Comparison of ENCODE assay signal across 1 cellular context in genomic region chr17:81898029-81898866, GRCh38.
TF ChIP-seq lines count a peak whose summit lies in the region.

No MANE protein-coding gene starts in this region.

TF ChIP-seq in A549, 52 proteins besides CTCF, POLR2A, EP300 and RAD21 (continued from another document):
- TF ChIP-seq JUN (IDR thresholded peaks at IDR 0.05) (peak in 1 of 2 experiments; percentile 57; a peak in 2 of 5 replicates), MYC (IDR thresholded peaks at IDR 0.05; ENCODE audit: borderline replicate concordance, low read length) (no peak; the same call in 1 of the 2 replicates), USF2 (IDR thresholded peaks at IDR 0.05) (no peak), SMC3 (IDR thresholded peaks at IDR 0.05) (no peak), ATOH8 (CRISPR knock-in tag; IDR thresholded peaks at IDR 0.05; ENCODE audit: low read depth) (0 out of 2 replicates have a peak, but pooled peaks have one; percentile 54), MAFK (IDR thresholded peaks at IDR 0.05; ENCODE audit: partially characterized antibody) (peak; percentile 6), RARB (CRISPR knock-in tag; IDR thresholded peaks at IDR 0.05) (no peak), ZC3H11A (IDR thresholded peaks at IDR 0.05) (no peak), ZNF302 (CRISPR knock-in tag; IDR thresholded peaks at IDR 0.05) (no peak), EHMT2 (IDR thresholded peaks at IDR 0.05; ENCODE audit: low read depth) (no peak), TFCP2L1 (CRISPR knock-in tag; IDR thresholded peaks at IDR 0.05) (no peak), MAX (IDR thresholded peaks at IDR 0.05) (peak; percentile 78), HEYL (CRISPR knock-in tag; IDR thresholded peaks at IDR 0.05) (no peak), SREBF2 (IDR thresholded peaks at IDR 0.05) (no peak), HOXB13 (CRISPR knock-in tag; IDR thresholded peaks at IDR 0.05; ENCODE audit: low read depth) (no peak), HES2 (IDR thresholded peaks at IDR 0.05) (no peak), FOSB (CRISPR knock-in tag; IDR thresholded peaks at IDR 0.05) (no peak), JUNB (IDR thresholded peaks at IDR 0.05) (peak; percentile 71), CHD4 (IDR thresholded peaks at IDR 0.05; ENCODE audit: borderline replicate concordance) (no peak), NFE2L2 (conservative IDR thresholded peaks at IDR 0.05; ENCODE audit: low read length) (0 out of 2 replicates have a peak, but pooled peaks have one; percentile 13), GATA3 (IDR thresholded peaks at IDR 0.05; ENCODE audit: borderline replicate concordance) (no peak), ELK1 (IDR thresholded peaks at IDR 0.05; ENCODE audit: low read depth, low read length) (no peak), HDAC2 (IDR thresholded peaks at IDR 0.05) (no peak)
